In the genomic region with DNA sequence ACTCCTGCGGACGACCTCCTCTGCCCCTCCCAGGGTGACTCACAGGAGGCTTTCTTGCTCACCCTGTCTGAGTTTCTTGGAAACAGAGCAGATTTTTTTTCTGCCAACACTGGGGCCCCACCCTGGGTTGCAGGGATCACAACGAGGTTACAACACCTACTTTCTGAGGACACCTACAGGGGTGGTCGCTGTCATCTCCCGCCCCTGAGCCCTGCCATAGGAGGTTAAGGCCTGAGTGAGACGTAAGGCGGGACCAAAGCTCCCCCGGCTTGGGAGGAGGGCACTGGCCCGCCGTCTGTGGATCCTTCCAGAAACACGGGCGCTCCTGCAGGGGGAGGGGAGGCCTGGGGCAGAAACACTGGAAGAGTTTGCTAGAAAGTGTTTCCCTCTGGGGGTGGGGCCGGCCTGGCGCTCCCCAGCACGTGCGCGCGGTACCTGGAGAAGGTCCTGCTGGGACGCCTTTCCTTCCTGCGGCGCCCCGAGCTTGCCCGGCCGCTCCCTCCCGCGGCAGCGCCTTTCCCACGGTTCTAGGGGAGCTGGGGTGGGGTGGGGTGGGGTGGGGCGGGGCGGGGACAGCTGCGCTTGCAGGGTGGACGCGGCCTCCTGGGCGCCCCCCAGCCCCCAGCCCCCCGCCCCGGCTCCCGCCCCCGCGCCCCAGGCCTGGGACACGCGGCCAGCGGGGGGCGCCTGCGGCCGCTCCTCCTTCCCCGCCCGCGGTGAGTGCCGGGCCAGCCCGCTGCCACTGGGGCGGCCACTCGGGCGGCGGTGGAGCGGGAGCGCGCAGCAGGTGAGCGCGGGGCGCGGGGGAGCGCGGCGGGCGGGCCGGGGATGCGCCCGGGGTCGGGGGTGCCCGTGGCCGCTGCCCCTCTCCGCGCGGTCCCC, we compare ENCODE assay signal across 8 cellular contexts. TPM values are rescaled to one million over a fixed set of nuclear protein-coding genes. Genes with fewer than 3 reads are reported as not detected.
A peak's percentile ranks its signal among the peaks of the same experiment; 100 is the strongest.
DNase-seq lines count a peak whose midpoint lies in the region; ATAC-seq and TF ChIP-seq lines count a peak whose summit lies in the region.

No MANE protein-coding gene starts in this region.

- H3K9me3 ChIP-seq in neutrophil: no peaks in the 10 kb centered on the region

- H3K27me3 ChIP-seq in neutrophil: peaks cover 38% of the 10 kb centered on the region

- TF ChIP-seq CTCF in foreskin fibroblast (IDR thresholded peaks at IDR 0.05; ENCODE audit: low read depth, low read length) (no peak), neutrophil (IDR thresholded peaks at IDR 0.05) (peak; percentile 61)

- peak; percentile 88 for ATAC-seq in HG02759 (IDR thresholded peaks at IDR 0.05; ENCODE audit: unreplicated experiment)

- H3K4me3 ChIP-seq in foreskin fibroblast (ENCODE audit: low read depth in 1 of 2, low read length in 2 of 2): peak overlapping the region; percentile 55 to 58
- H3K4me3 ChIP-seq in neutrophil (ENCODE audit: low read depth in 1 of 2, low read length in 1 of 2): peak overlapping the region; percentile 55 to 69
- peak overlapping the region; percentile 53 for H3K4me3 ChIP-seq in urinary bladder (ENCODE audit: low read depth, low read length)

- peaks cover 12 to 14% of the 10 kb centered on the region in 2 experiments for H3K4me1 ChIP-seq in neutrophil (ENCODE audit: control insufficient read depth in 1 of 2, insufficient read depth in 1 of 2, low read depth in 1 of 2, low read length in 1 of 2)
- no peaks in the 10 kb centered on the region for H3K4me1 ChIP-seq in urinary bladder (ENCODE audit: insufficient read depth)

- peak; percentile 10 for DNase-seq in NCI-H2196 (lab: John Stamatoyannopoulos, UW; ENCODE audit: unreplicated experiment)
- no peak for DNase-seq in NCI-H2196 treated with DMSO at 0.1 percent for 48 hours (lab: John Stamatoyannopoulos, UW; ENCODE audit: unreplicated experiment)
- DNase-seq in NCI-H774 (lab: John Stamatoyannopoulos, UW): peak; percentile 32
- DNase-seq in activated T-helper 1 cell treated with Interleukin-2 at 50 U/mL for 16 hours (ENCODE audit: low read depth): peak; percentile 50
- DNase-seq in foreskin fibroblast: peak; percentile 47 to 77

- H3K27ac ChIP-seq in neutrophil (no peak overlapping the region), urinary bladder (ENCODE audit: low read depth) (no peak overlapping the region)

- H3K36me3 ChIP-seq in neutrophil (no peaks in the 10 kb centered on the region), urinary bladder (ENCODE audit: insufficient read depth) (no peaks in the 10 kb centered on the region)

- 1% methylated on average over 72 of the region's 74 CpGs for WGBS in urinary bladder

RNA-seq across cellular contexts. Expression of gene ADCY7, which starts 20.7 kb away (rescaled TPM):
- total RNA-seq in urinary bladder: 14.2 TPM
- polyA plus RNA-seq in urinary bladder: 8.9 TPM
